Comparison of ENCODE assay signal across 1 cellular context in the genomic region with DNA sequence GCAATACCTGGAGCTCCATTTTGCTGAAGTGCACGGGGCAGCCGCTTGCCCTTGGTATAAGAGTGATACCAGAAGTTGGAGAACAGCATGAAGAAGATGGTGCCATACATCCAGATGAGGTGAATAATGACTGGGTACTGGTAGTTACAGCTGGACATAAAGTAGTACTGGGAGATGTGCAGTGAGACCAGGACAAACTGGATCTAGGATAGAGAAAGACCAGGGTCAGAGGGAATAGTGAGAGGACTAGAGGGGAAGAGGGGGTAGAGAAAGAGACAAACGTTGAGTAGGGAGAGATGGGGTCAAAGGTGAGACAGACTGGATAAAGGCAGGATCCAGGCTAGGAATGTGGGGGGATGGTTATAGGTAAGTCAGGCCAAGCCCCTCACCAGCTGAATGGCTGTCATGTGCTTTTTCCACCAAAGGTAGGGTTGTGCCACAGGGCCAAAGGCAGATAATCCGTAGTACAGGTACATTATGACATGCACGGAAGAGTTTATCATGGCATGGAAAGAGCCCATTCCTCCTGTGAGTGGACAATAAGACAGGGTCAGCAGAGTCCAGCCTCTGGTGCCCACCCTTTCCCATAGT.
TF ChIP-seq lines count a peak whose summit lies in the region.

No MANE protein-coding gene starts in this region.

TF ChIP-seq in HepG2, 621 proteins besides CTCF, POLR2A, EP300 and RAD21:
- TF ChIP-seq NR2F6 (IDR thresholded peaks at IDR 0.05) (peak; percentile 44; the same call in 1 of the 2 replicates), NR2F6 (CRISPR knock-in tag; IDR thresholded peaks at IDR 0.05) (no peak), SYNCRIP (IDR thresholded peaks at IDR 0.05; ENCODE audit: insufficient read depth, low read depth, low read length) (no peak)
